8 cellular contexts compared by ENCODE assay signal in the genomic region with DNA sequence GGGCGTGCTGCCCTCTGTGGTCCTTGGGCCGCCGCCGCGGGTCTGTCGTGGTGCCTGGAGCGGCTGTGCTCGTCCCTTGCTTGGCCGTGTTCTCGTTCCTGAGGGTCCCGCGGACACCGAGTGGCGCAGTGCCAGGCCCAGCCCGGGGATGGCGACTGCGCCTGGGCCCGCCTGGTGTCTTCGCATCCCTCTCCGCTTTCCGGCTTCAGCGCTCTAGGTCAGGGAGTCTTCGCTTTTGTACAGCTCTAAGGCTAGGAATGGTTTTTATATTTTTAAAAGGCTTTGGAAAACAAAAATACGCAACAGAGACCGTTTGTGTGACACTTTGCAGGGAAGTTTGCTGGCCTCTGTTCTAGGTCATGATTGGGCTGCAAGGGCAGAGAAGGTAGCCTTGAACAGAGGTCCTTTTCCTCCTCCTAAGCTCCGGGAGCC. TPM values are rescaled to one million over a fixed set of nuclear protein-coding genes. Genes with fewer than 3 reads are reported as not detected.
DNase-seq lines count a peak whose midpoint lies in the region; ATAC-seq and TF ChIP-seq lines count a peak whose summit lies in the region.

No MANE protein-coding gene starts in this region.

- H4K20me1 ChIP-seq in OCI-LY3 (ENCODE audit: insufficient read depth, low read length): peaks cover 34% of the 10 kb centered on the region

- no peaks in the 10 kb centered on the region for H3K9me3 ChIP-seq in OCI-LY3 (ENCODE audit: insufficient read depth, low read length)
- H3K9me3 ChIP-seq in liver (ENCODE audit: control insufficient read depth in 4 of 4, low read length in 3 of 4): no peaks in the 10 kb centered on the region

- no peak overlapping the region for H2AFZ ChIP-seq in OCI-LY3 (ENCODE audit: low read depth, low read length)

- TF ChIP-seq POLR2A in GM18505 (IDR thresholded peaks at IDR 0.05; ENCODE audit: borderline replicate concordance, extremely low read depth, insufficient read depth, insufficient read length): no peak

- no peaks in the 10 kb centered on the region for H3K27me3 ChIP-seq in OCI-LY3 (ENCODE audit: low read depth, low read length)
- no peaks in the 10 kb centered on the region for H3K27me3 ChIP-seq in liver (ENCODE audit: control insufficient read depth in 4 of 4, insufficient read depth in 4 of 4, low read length in 3 of 4)

- H3K4me3 ChIP-seq in AG09309 (ENCODE audit: control insufficient read depth, low read depth, low read length): peak overlapping the region; percentile 77
- peak overlapping the region; percentile 99 for H3K4me3 ChIP-seq in OCI-LY3 (ENCODE audit: low read length)
- peak overlapping the region; percentile 70 to 90 (median 86) for H3K4me3 ChIP-seq in liver (ENCODE audit: low read depth in 1 of 3, low read length in 3 of 3)

- H3K79me2 ChIP-seq in OCI-LY3 (ENCODE audit: low read length): peaks cover 56% of the 10 kb centered on the region

- H3K27ac Mint-ChIP-seq in chondrocyte (ENCODE audit: unreplicated experiment): peak overlapping the region; percentile 91

- H3K4me3 Mint-ChIP-seq in chondrocyte (ENCODE audit: unreplicated experiment): peak overlapping the region; percentile 93

- WGBS in liver: under 1% methylated on average over 26 of the region's 26 CpGs

- H3K36me3 ChIP-seq in OCI-LY3 (replicated peaks; ENCODE audit: low read depth, low read length) (peaks cover 18% of the 10 kb centered on the region), liver (ENCODE audit: control insufficient read depth in 4 of 4, insufficient read depth in 3 of 4, low read depth in 1 of 4, low read length in 3 of 4) (peaks cover 0 to 9% (median 3%) of the 10 kb centered on the region in 4 donors)

- H3K36me3 Mint-ChIP-seq in chondrocyte (ENCODE audit: low read depth): peaks cover 6% of the 10 kb centered on the region

- H3K4me1 ChIP-seq in OCI-LY3 (ENCODE audit: low read length) (peaks cover 17% of the 10 kb centered on the region), liver (ENCODE audit: control insufficient read depth in 4 of 4, insufficient read depth in 4 of 4, low read length in 3 of 4) (peaks cover 3 to 47% (median 30%) of the 10 kb centered on the region in 4 donors)

- H3K9ac ChIP-seq in OCI-LY3 (ENCODE audit: low read length) (peak overlapping the region; percentile 86), liver (ENCODE audit: low read depth in 1 of 2, low read length in 2 of 2) (peak overlapping the region; percentile 47 to 97)

- DNase-seq in AG09309 (ENCODE audit: low read depth): no peak
- DNase-seq in chondrocyte (ENCODE audit: low spot score): no peak
- peak in 29 of 49 donors; percentile 7 to 96 (median 54) for DNase-seq in substantia nigra (lab: John Stamatoyannopoulos, UW)
- no peak for DNase-seq in effector CD4-positive, alpha-beta T cell

- TF ChIP-seq RAD21 in liver (IDR thresholded peaks at IDR 0.05): no peak

- no peaks in the 10 kb centered on the region for H3K27me3 Mint-ChIP-seq in chondrocyte (ENCODE audit: low read depth)

- H3K9me3 Mint-ChIP-seq in chondrocyte (ENCODE audit: low read depth): no peaks in the 10 kb centered on the region

- peak overlapping the region; percentile 94 for H3K4me2 ChIP-seq in OCI-LY3 (ENCODE audit: low read length)

- ATAC-seq in GM18505 (IDR thresholded peaks at IDR 0.05; ENCODE audit: unreplicated experiment) (peak; percentile 36), HG02970 (IDR thresholded peaks at IDR 0.05; ENCODE audit: low FRiP score, unreplicated experiment) (peak; percentile 29)

- H3K27ac ChIP-seq in OCI-LY3 (ENCODE audit: low read length) (no peak overlapping the region), liver (ENCODE audit: low read depth in 1 of 2, low read length in 2 of 2) (peak overlapping the region; percentile 91 to 94), substantia nigra (ENCODE audit: low read depth, low read length, poor library complexity, severe bottlenecking) (peak overlapping the region; percentile 93)

- H3K4me1 Mint-ChIP-seq in chondrocyte (ENCODE audit: low read depth): peaks cover 48% of the 10 kb centered on the region

- TF ChIP-seq CTCF in AG09309 (IDR thresholded peaks at IDR 0.05; ENCODE audit: control insufficient read depth, insufficient read depth, low read depth, low read length, missing control alignments): no peak
- TF ChIP-seq CTCF in OCI-LY3 (IDR thresholded peaks at IDR 0.05; ENCODE audit: low read depth, low read length): no peak
- no peak for TF ChIP-seq CTCF in chondrocyte (IDR thresholded peaks at IDR 0.05)
- TF ChIP-seq CTCF in liver (IDR thresholded peaks at IDR 0.05; ENCODE audit: low read depth, low read length, missing input control): no peak

TF ChIP-seq in liver, 16 proteins besides CTCF, POLR2A, EP300 and RAD21:
- no peak for TF ChIP-seq FOXA1 (IDR thresholded peaks at IDR 0.05)
- no peak for TF ChIP-seq SP1 (IDR thresholded peaks at IDR 0.05)
- no peak for TF ChIP-seq FOXA2 (IDR thresholded peaks at IDR 0.05)
- TF ChIP-seq, protein P1, sequence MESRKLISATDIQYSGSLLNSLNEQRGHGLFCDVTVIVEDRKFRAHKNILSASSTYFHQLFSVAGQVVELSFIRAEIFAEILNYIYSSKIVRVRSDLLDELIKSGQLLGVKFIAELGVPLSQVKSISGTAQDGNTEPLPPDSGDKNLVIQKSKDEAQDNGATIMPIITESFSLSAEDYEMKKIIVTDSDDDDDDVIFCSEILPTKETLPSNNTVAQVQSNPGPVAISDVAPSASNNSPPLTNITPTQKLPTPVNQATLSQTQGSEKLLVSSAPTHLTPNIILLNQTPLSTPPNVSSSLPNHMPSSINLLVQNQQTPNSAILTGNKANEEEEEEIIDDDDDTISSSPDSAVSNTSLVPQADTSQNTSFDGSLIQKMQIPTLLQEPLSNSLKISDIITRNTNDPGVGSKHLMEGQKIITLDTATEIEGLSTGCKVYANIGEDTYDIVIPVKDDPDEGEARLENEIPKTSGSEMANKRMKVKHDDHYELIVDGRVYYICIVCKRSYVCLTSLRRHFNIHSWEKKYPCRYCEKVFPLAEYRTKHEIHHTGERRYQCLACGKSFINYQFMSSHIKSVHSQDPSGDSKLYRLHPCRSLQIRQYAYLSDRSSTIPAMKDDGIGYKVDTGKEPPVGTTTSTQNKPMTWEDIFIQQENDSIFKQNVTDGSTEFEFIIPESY (IDR thresholded peaks at IDR 0.05): no peak
- TF ChIP-seq NR2F2 (IDR thresholded peaks at IDR 0.05): no peak

RNA-seq across cellular contexts. Expression of gene SOD1, which starts 0.7 kb away (rescaled TPM):
- total RNA-seq in chondrocyte (179 to 238 TPM (median 188 TPM) in 3 replicates), liver (100 to 1,000 TPM; 129 to 450 TPM)
- polyA plus RNA-seq in liver: 1,000 to 10,000 TPM in 1 of 2 donors, 100 to 1,000 TPM in 1; 865 to 1,258 TPM

Comparison
In these comparisons a context has a peak if more than half of its experiments do, and no peak if none do; other contexts are left out.
1. DNase-seq: peak in substantia nigra (29 of 49); none in AG09309 (single experiment), chondrocyte (single experiment) and effector CD4-positive, alpha-beta T cell (single experiment).
2. Peak in every context shown above with its lines, with median percentiles within 50 percentile points of each other: H3K4me3 ChIP-seq.